ENCODE assay signal across 29 cellular contexts in the genomic region with DNA sequence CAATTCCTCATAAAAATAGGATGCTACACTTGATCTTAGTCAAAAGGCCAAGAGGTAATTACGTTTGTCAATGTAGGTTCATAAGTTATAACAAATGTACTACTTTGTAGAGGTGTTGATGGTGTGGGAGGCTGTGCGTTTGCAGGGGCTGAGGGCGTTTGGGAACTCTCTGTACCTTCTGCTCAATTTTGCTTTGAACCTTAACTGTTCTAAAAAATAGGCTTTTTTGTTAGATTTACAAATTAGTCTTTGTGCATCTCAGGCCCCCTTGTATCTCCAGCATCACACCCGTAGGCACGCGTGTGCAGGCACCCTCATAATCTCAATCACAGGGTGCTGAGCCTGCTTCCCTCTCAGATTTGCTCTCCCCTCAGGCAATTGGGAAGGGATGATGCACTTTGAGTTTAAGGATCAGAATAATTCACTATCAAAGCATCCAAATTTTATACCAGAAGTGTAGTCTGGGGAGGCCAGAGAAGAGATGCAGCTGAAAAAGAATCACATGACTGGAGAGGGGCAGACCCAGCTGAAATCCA. TPM values are rescaled to one million over a fixed set of nuclear protein-coding genes. Genes with fewer than 3 reads are reported as not detected.
A peak's percentile ranks its signal among the peaks of the same experiment; 100 is the strongest.
DNase-seq lines count a peak whose midpoint lies in the region; ATAC-seq and TF ChIP-seq lines count a peak whose summit lies in the region.
"Had no signal": no experiment of that assay in that cellular context is flagged by ENCODE, and none has a peak within 500 bp of the region (broad histone marks: within the 10 kb centered on the region; RNA-seq: fewer than 3 reads in every experiment).

No MANE protein-coding gene starts in this region.

- H3K4me2 ChIP-seq in GM23338 (no peak overlapping the region), parathyroid adenoma (ENCODE audit: low read length) (no peak overlapping the region)
- H3K4me2 ChIP-seq: BLaER1 had no signal

- H3K4me1 Mint-ChIP-seq in GM23338: peaks cover 13% of the 10 kb centered on the region
- H3K4me1 Mint-ChIP-seq: CD4-positive, CD25-positive, alpha-beta regulatory T cell had no signal

- H3K9me3 ChIP-seq in parathyroid adenoma (ENCODE audit: control insufficient read depth, low read length) (no peaks in the 10 kb centered on the region), breast epithelium (no peaks in the 10 kb centered on the region)
- H3K9me3 ChIP-seq: BE2C, BLaER1 had no signal

- no peaks in the 10 kb centered on the region for H3K9me2 ChIP-seq in GM23338 (ENCODE audit: insufficient read depth)

- H3K4me3 ChIP-seq in GM23338 (no peak overlapping the region), parathyroid adenoma (ENCODE audit: low read depth, low read length) (no peak overlapping the region), breast epithelium (no peak overlapping the region)
- H3K4me3 ChIP-seq: BLaER1, GM12878 had no signal

- no peak overlapping the region for H3K4me3 Mint-ChIP-seq in GM23338
- H3K4me3 Mint-ChIP-seq: CD14-positive monocyte; CD4-positive, alpha-beta memory T cell; CD4-positive, CD25-positive, alpha-beta regulatory T cell; CD8-positive, alpha-beta memory T cell had no signal

- ATAC-seq in GM23338 (no peak), HG02678 (IDR thresholded peaks at IDR 0.05; ENCODE audit: unreplicated experiment) (no peak), HG03108 (IDR thresholded peaks at IDR 0.05; ENCODE audit: unreplicated experiment) (no peak)
- ATAC-seq: GM12878 had no signal

- intact Hi-C loops in breast epithelium (cut with DNase I; ENCODE audit: low total_unique reads): no loop called here

- no peaks in the 10 kb centered on the region for H3K79me2 ChIP-seq in GM23338 (replicated peaks; ENCODE audit: insufficient read depth)
- no peaks in the 10 kb centered on the region for H3K79me2 ChIP-seq in parathyroid adenoma

- H4K20me1 ChIP-seq in GM23338 (replicated peaks; ENCODE audit: insufficient read depth): no peaks in the 10 kb centered on the region
- H4K20me1 ChIP-seq: BLaER1 had no signal

- H3K27me3 ChIP-seq in GM23338 (ENCODE audit: insufficient read depth): no peaks in the 10 kb centered on the region
- H3K27me3 ChIP-seq in parathyroid adenoma (ENCODE audit: control insufficient read depth, insufficient read depth, low read length): no peaks in the 10 kb centered on the region
- H3K27me3 ChIP-seq in breast epithelium: no peaks in the 10 kb centered on the region
- H3K27me3 ChIP-seq: BE2C, BLaER1 had no signal

- H3F3A ChIP-seq in GM23338 (replicated peaks; ENCODE audit: low read depth): 0 out of 2 replicates have a peak, but pooled peaks cover 3% of the 10 kb centered on the region

- H3K4me1 ChIP-seq in GM23338 (ENCODE audit: insufficient read depth): no peaks in the 10 kb centered on the region; the same call in none of the 2 replicates
- peaks cover 75% of the 10 kb centered on the region for H3K4me1 ChIP-seq in parathyroid adenoma
- H3K4me1 ChIP-seq in breast epithelium: no peaks in the 10 kb centered on the region

- no peaks in the 10 kb centered on the region for H3K27me3 Mint-ChIP-seq in GM23338 (ENCODE audit: insufficient read depth, low read depth, poor library complexity)
- H3K27me3 Mint-ChIP-seq: CD4-positive, alpha-beta memory T cell; CD4-positive, CD25-positive, alpha-beta regulatory T cell; CD8-positive, alpha-beta memory T cell had no signal

- no peak overlapping the region for H3K27ac ChIP-seq in GM23338 (ENCODE audit: low read depth)
- H3K27ac ChIP-seq in caudate nucleus (ENCODE audit: low read depth, low read length): peak overlapping the region; percentile 94
- H3K27ac ChIP-seq in parathyroid adenoma: peak overlapping the region; percentile 96
- no peak overlapping the region for H3K27ac ChIP-seq in breast epithelium
- H3K27ac ChIP-seq: BLaER1 had no signal

- no peak overlapping the region for H3K27ac Mint-ChIP-seq in GM23338
- H3K27ac Mint-ChIP-seq: CD14-positive monocyte; CD4-positive, alpha-beta memory T cell; CD4-positive, CD25-positive, alpha-beta regulatory T cell; CD8-positive, alpha-beta memory T cell had no signal

- no peak for TF ChIP-seq POLR2A in breast epithelium (IDR thresholded peaks at IDR 0.05)

- no peaks in the 10 kb centered on the region for H3K9me3 Mint-ChIP-seq in GM23338
- H3K9me3 Mint-ChIP-seq: CD4-positive, alpha-beta memory T cell; CD4-positive, CD25-positive, alpha-beta regulatory T cell; CD8-positive, alpha-beta memory T cell had no signal

- TF ChIP-seq CTCF in GM23338 (conservative IDR thresholded peaks at IDR 0.05; ENCODE audit: low read depth in 2 of 2) (no peak), parathyroid adenoma (IDR thresholded peaks at IDR 0.05) (no peak), breast epithelium (IDR thresholded peaks at IDR 0.05) (no peak)

- no peak overlapping the region for H3K9ac ChIP-seq in parathyroid adenoma
- H3K9ac ChIP-seq: BLaER1 had no signal

- no peaks in the 10 kb centered on the region for H3K36me3 ChIP-seq in GM23338 (ENCODE audit: insufficient read depth)
- H3K36me3 ChIP-seq in parathyroid adenoma (ENCODE audit: control insufficient read depth, insufficient read depth, low read length): no peaks in the 10 kb centered on the region
- H3K36me3 ChIP-seq in breast epithelium: no peaks in the 10 kb centered on the region
- H3K36me3 ChIP-seq: BE2C, BLaER1 had no signal

- DNase-seq in GM23338 (ENCODE audit: low spot score): no peak
- DNase-seq in caudate nucleus (lab: John Stamatoyannopoulos, UW): peak in 20 of 61 donors; percentile 4 to 76 (median 38)
- DNase-seq in putamen (ENCODE audit: low spot score): peak; percentile 39
- no peak for DNase-seq in breast epithelium (ENCODE audit: low spot score in 2 of 2)
- DNase-seq: 8988T; ACHN; BE2C; C1 segment of cervical spinal cord; CD4-positive, alpha-beta memory T cell; CD4-positive, CD25-positive, alpha-beta regulatory T cell; CD8-positive, alpha-beta memory T cell; COR-L47; DMS 273 treated with DMSO at 0.1 percent for 48 hours; DMS153; DMS53; DMS79; DND-41; EL; GDM1 had no signal

- H2AFZ ChIP-seq in GM23338 (peak overlapping the region; percentile 70; the same call in 1 of the 2 replicates), parathyroid adenoma (peak overlapping the region; percentile 13)

- H3K36me3 Mint-ChIP-seq in GM23338 (ENCODE audit: low read depth): no peaks in the 10 kb centered on the region
- H3K36me3 Mint-ChIP-seq: CD14-positive monocyte; CD4-positive, alpha-beta memory T cell; CD4-positive, CD25-positive, alpha-beta regulatory T cell; CD8-positive, alpha-beta memory T cell had no signal

TF ChIP-seq in GM23338, 12 proteins besides CTCF, POLR2A, EP300 and RAD21 (continues in another document):
- TF ChIP-seq, protein P1, sequence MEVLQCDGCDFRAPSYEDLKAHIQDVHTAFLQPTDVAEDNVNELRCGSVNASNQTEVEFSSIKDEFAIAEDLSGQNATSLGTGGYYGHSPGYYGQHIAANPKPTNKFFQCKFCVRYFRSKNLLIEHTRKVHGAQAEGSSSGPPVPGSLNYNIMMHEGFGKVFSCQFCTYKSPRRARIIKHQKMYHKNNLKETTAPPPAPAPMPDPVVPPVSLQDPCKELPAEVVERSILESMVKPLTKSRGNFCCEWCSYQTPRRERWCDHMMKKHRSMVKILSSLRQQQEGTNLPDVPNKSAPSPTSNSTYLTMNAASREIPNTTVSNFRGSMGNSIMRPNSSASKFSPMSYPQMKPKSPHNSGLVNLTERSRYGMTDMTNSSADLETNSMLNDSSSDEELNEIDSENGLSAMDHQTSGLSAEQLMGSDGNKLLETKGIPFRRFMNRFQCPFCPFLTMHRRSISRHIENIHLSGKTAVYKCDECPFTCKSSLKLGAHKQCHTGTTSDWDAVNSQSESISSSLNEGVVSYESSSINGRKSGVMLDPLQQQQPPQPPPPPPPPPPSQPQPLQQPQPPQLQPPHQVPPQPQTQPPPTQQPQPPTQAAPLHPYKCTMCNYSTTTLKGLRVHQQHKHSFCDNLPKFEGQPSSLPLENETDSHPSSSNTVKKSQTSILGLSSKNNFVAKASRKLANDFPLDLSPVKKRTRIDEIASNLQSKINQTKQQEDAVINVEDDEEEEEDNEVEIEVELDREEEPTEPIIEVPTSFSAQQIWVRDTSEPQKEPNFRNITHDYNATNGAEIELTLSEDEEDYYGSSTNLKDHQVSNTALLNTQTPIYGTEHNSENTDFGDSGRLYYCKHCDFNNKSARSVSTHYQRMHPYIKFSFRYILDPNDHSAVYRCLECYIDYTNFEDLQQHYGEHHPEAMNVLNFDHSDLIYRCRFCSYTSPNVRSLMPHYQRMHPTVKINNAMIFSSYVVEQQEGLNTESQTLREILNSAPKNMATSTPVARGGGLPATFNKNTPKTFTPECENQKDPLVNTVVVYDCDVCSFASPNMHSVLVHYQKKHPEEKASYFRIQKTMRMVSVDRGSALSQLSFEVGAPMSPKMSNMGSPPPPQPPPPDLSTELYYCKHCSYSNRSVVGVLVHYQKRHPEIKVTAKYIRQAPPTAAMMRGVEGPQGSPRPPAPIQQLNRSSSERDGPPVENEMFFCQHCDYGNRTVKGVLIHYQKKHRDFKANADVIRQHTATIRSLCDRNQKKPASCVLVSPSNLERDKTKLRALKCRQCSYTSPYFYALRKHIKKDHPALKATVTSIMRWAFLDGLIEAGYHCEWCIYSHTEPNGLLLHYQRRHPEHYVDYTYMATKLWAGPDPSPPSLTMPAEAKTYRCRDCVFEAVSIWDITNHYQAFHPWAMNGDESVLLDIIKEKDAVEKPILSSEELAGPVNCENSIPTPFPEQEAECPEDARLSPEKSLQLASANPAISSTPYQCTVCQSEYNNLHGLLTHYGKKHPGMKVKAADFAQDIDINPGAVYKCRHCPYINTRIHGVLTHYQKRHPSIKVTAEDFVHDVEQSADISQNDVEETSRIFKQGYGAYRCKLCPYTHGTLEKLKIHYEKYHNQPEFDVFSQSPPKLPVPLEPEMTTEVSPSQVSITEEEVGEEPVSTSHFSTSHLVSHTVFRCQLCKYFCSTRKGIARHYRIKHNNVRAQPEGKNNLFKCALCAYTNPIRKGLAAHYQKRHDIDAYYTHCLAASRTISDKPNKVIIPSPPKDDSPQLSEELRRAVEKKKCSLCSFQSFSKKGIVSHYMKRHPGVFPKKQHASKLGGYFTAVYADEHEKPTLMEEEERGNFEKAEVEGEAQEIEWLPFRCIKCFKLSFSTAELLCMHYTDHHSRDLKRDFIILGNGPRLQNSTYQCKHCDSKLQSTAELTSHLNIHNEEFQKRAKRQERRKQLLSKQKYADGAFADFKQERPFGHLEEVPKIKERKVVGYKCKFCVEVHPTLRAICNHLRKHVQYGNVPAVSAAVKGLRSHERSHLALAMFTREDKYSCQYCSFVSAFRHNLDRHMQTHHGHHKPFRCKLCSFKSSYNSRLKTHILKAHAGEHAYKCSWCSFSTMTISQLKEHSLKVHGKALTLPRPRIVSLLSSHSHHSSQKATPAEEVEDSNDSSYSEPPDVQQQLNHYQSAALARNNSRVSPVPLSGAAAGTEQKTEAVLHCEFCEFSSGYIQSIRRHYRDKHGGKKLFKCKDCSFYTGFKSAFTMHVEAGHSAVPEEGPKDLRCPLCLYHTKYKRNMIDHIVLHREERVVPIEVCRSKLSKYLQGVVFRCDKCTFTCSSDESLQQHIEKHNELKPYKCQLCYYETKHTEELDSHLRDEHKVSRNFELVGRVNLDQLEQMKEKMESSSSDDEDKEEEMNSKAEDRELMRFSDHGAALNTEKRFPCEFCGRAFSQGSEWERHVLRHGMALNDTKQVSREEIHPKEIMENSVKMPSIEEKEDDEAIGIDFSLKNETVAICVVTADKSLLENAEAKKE (CRISPR knock-in tag; IDR thresholded peaks at IDR 0.05): no peak

RNA-seq across cellular contexts. Expression of a gene that starts 36.1 kb away (rescaled TPM):
- 1.6 TPM in 1 of 2 replicates, not detected in the other for total RNA-seq in GM23338 (2014; rRNA removed; shearing (Covaris generic))
- 1.5 and 1.6 TPM in 2 replicates for polyA plus RNA-seq in GM23338 (2016; fragmentation: Nextera tagmentation; extraction: Ambion mirVana)
- total RNA-seq in breast epithelium: under 1 TPM in 1 of 3 donors, not detected in 2; 0.32 TPM
- total RNA-seq: A673; CD4-positive, alpha-beta memory T cell; CD4-positive, CD25-positive, alpha-beta regulatory T cell; CD8-positive, alpha-beta memory T cell; Daoy; G401; GM12878 had no signal
- polyA plus RNA-seq: AG04450; CD14-positive monocyte; CD4-positive, alpha-beta memory T cell; CD4-positive, CD25-positive, alpha-beta regulatory T cell; CD8-positive, alpha-beta memory T cell; GM12878 had no signal

Comparison
In these comparisons a context has a peak if more than half of its experiments do, and no peak if none do; other contexts are left out.
1. H3K27ac ChIP-seq: peak in caudate nucleus (single experiment) and parathyroid adenoma (single experiment); none in GM23338 (single experiment) and breast epithelium (0 of 2).